29 cellular contexts compared by ENCODE assay signal in the genomic region with DNA sequence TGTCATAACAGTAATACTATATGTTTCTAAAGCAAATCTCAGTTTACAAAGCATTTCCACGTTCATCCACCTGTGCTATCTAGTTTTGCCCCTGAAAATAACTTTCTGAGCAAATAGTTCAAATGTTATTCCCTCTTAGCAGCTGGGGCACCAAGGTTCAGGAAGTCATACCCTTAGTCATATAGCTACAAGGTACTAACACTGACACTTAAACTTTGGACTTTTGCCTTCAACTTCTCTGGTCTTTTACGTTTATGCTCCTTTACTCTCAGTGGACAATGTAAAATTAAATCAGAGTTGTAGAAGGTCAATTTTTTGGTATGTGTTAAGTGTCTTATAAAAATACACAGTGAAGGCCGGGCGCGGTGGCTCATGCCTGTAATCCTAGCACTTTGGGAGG. TPM values are rescaled to one million over a fixed set of nuclear protein-coding genes. Genes with fewer than 3 reads are reported as not detected.
"Had no signal": no experiment of that assay in that cellular context is flagged by ENCODE, and none has a peak within 500 bp of the region (broad histone marks: within the 10 kb centered on the region; RNA-seq: fewer than 3 reads in every experiment).

No MANE protein-coding gene starts in this region.

- H3K9me3 ChIP-seq: adrenal gland, ascending aorta, breast epithelium had no signal

- H3K27me3 ChIP-seq: adrenal gland, ascending aorta, breast epithelium, cardiac muscle cell, dorsolateral prefrontal cortex had no signal

- H3K27ac ChIP-seq: adrenal gland, ascending aorta, breast epithelium, cardiac muscle cell, coronary artery, dorsolateral prefrontal cortex had no signal

- H3K4me1 ChIP-seq: adrenal gland, ascending aorta, breast epithelium had no signal

- H3K4me3 ChIP-seq: adrenal gland, ascending aorta, breast epithelium, cardiac muscle cell, coronary artery, dorsolateral prefrontal cortex had no signal

- DNase-seq: activated CD4-positive, alpha-beta memory T cell treated with anti-CD3 and anti-CD28 coated beads for 36 hours; activated CD4-positive, alpha-beta T cell treated with anti-CD3 and anti-CD28 coated beads for 36 hours; activated CD4-positive, alpha-beta T cell treated with anti-CD3 and anti-CD28 coated beads, Interleukin-2, amount 10 ng/mL, durations not matched to agents 24 days and 14 days; activated CD4-positive, CD25-positive, alpha-beta regulatory T cell; activated CD4-positive, CD25-positive, alpha-beta regulatory T cell treated with anti-CD3 and anti-CD28 coated beads, Interleukin-2, amount 50 U/mL, for 72 hours; activated CD8-positive, alpha-beta memory T cell treated with anti-CD3 and anti-CD28 coated beads, Interleukin-2, amount 10 ng/mL, durations not matched to agents 7 days and 5 days; activated CD8-positive, alpha-beta memory T cell treated with anti-CD3 and anti-CD28 coated beads, Interleukin-2, amount 50 U/mL, for 4 hours; activated CD8-positive, alpha-beta T cell treated with anti-CD3 and anti-CD28 coated beads, Interleukin-2, amount 10 ng/mL, durations not matched to agents 7 days and 5 days; activated effector memory CD4-positive, alpha-beta T cell treated with anti-CD3 and anti-CD28 coated beads, Interleukin-2, amount 50 U/mL, for 16 hours; activated naive CD4-positive, alpha-beta T cell treated with anti-CD3 and anti-CD28 coated beads for 36 hours; activated naive CD8-positive, alpha-beta T cell treated with anti-CD3 and anti-CD28 coated beads for 36 hours; activated naive CD8-positive, alpha-beta T cell treated with anti-CD3 and anti-CD28 coated beads, Interleukin-2, amount 50 U/mL, for 24 hours; activated T-cell treated with anti-CD3 and anti-CD28 coated beads, Interleukin-2, amount 50 U/mL, for 1 hour; activated T-cell treated with anti-CD3 and anti-CD28 coated beads, Interleukin-2, amount 50 U/mL, for 48 hours; adrenal gland; amygdala; central memory CD4-positive, alpha-beta T cell; cerebellar nuclear complex; dorsolateral prefrontal cortex; effector memory CD4-positive, alpha-beta T cell; endodermal cell; foreskin fibroblast; head of caudate nucleus; T-helper 2 cell had no signal

- ATAC-seq: activated CD4-positive, alpha-beta T cell treated with anti-CD3 and anti-CD28 coated beads for 36 hours; activated CD8-positive, alpha-beta memory T cell treated with anti-CD3 and anti-CD28 coated beads, Interleukin-2, amount 10 ng/mL, durations not matched to agents 7 days and 5 days; activated CD8-positive, alpha-beta T cell treated with anti-CD3 and anti-CD28 coated beads, Interleukin-2, amount 10 ng/mL, durations not matched to agents 7 days and 5 days; activated naive CD8-positive, alpha-beta T cell treated with anti-CD3 and anti-CD28 coated beads, Interleukin-2, amount 50 U/mL, for 24 hours; esophagus mucosa had no signal

- H3K36me3 ChIP-seq: breast epithelium had no signal

RNA-seq across cellular contexts. Expression of a gene that starts 34.8 kb away (rescaled TPM):
- total RNA-seq: activated CD8-positive, alpha-beta T cell treated with anti-CD3 and anti-CD28 coated beads, Interleukin-2, amount 10 ng/mL, durations not matched to agents 7 days and 5 days had no signal
